8 cellular contexts compared by ENCODE assay signal in the genomic region with DNA sequence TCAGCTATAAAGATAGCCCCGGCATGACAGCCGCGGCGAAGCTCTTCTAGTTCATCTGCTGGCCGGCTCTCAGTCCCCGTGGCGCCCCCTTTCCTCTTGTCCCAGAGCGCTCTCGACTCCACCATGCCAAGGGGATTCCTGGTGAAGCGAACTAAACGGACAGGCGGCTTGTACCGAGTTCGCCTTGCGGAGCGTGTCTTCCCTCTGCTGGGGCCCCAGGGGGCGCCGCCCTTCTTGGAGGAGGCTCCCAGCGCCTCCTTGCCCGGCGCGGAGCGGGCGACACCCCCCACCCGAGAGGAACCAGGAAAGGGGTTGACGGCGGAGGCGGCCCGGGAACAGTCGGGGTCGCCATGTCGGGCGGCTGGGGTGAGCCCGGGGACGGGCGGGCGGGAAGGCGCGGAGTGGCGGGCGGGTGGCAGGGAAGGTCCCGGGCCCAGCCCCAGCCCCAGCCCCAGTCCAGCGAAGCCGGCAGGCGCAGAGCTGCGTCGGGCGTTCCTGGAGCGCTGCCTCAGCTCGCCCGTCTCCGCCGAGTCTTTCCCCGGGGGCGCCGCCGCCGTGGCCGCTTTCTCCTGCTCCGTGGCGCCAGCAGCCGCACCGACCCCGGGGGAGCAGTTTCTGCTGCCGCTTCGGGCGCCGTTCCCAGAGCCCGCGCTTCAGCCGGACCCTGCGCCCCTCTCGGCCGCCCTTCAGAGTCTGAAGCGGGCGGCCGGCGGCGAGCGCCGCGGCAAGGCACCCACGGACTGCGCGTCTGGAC. TPM values are rescaled to one million over a fixed set of nuclear protein-coding genes. Genes with fewer than 3 reads are reported as not detected.
DNase-seq lines count a peak whose midpoint lies in the region; ATAC-seq and TF ChIP-seq lines count a peak whose summit lies in the region.

A gene with protein sequence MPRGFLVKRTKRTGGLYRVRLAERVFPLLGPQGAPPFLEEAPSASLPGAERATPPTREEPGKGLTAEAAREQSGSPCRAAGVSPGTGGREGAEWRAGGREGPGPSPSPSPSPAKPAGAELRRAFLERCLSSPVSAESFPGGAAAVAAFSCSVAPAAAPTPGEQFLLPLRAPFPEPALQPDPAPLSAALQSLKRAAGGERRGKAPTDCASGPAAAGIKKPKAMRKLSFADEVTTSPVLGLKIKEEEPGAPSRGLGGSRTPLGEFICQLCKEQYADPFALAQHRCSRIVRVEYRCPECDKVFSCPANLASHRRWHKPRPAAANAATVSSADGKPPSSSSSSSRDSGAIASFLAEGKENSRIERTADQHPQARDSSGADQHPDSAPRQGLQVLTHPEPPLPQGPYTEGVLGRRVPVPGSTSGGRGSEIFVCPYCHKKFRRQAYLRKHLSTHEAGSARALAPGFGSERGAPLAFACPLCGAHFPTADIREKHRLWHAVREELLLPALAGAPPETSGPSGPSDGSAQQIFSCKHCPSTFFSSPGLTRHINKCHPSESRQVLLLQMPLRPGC (plus strand): TSS at position 35 of the 754 bp plus-strand sequence. CDS start 89 bp downstream, at position 124.

- H3K4me3 ChIP-seq in DOHH2 (ENCODE audit: low read length), result peak within 1 kb of the TSS; percentile 89
- peak within 1 kb of the TSS; percentile 60 for H3K4me3 ChIP-seq in MM.1S (ENCODE audit: low read length)
- peak within 1 kb of the TSS; percentile 47 for H3K4me3 ChIP-seq in right cardiac atrium (ENCODE audit: low read length)
- H3K4me3 ChIP-seq in skeletal muscle satellite cell (ENCODE audit: low read length), result peak within 1 kb of the TSS; percentile 82

- H3K79me2 ChIP-seq in DOHH2 (ENCODE audit: control insufficient read depth, low read length) (no peaks in the 10 kb centered on the region), MM.1S (ENCODE audit: low read length) (no peaks in the 10 kb centered on the region)

- H3K9me3 ChIP-seq in DOHH2 (ENCODE audit: control insufficient read depth, insufficient read depth, low read length), result no peaks in the 10 kb centered on the region
- H3K9me3 ChIP-seq in MM.1S (replicated peaks; ENCODE audit: insufficient read depth, low read length), result no peaks in the 10 kb centered on the region
- no peaks in the 10 kb centered on the region for H3K9me3 ChIP-seq in right cardiac atrium (ENCODE audit: control insufficient read depth, low read length)
- no peaks in the 10 kb centered on the region for H3K9me3 ChIP-seq in skeletal muscle satellite cell (replicated peaks; ENCODE audit: low read length)

- H3K27ac ChIP-seq in DOHH2 (ENCODE audit: low read depth, low read length), result no peak within 1 kb of the TSS
- no peak within 1 kb of the TSS for H3K27ac ChIP-seq in MM.1S (ENCODE audit: low read length)
- H3K27ac ChIP-seq in right cardiac atrium (ENCODE audit: low read length), result no peak within 1 kb of the TSS

- H3K4me2 ChIP-seq in DOHH2 (ENCODE audit: low read length), result peak within 1 kb of the TSS; percentile 94
- H3K4me2 ChIP-seq in MM.1S (ENCODE audit: low read depth, low read length), result peak within 1 kb of the TSS; percentile 81
- H3K4me2 ChIP-seq in skeletal muscle satellite cell (ENCODE audit: low read length), result peak within 1 kb of the TSS; percentile 100

- DNase-seq in MM.1S (no peak), right cardiac atrium (peak in 2 of 3 donors; percentile 10 to 54), UCSD-AML1 (lab: John Stamatoyannopoulos, UW; ENCODE audit: unreplicated experiment) (no peak)
- peak; percentile 31 for DNase-seq in activated naive CD4-positive, alpha-beta T cell treated with anti-CD3 and anti-CD28 coated beads, Interleukin-2, amount 50 U/mL, for 16 hours

- 2% methylated on average over 85 of the region's 85 CpGs for WGBS in right cardiac atrium

- H3K4me1 ChIP-seq in DOHH2 (ENCODE audit: control insufficient read depth, low read length) (peaks cover 12% of the 10 kb centered on the region), MM.1S (ENCODE audit: low read length) (no peaks in the 10 kb centered on the region), right cardiac atrium (ENCODE audit: control insufficient read depth, insufficient read depth, low read length) (peaks cover 4% of the 10 kb centered on the region), skeletal muscle satellite cell (ENCODE audit: control insufficient read depth, insufficient read depth, low read length) (peaks cover 27% of the 10 kb centered on the region)

- H3F3A ChIP-seq in DOHH2 (ENCODE audit: control insufficient read depth, insufficient read depth) (peaks cover 3% of the 10 kb centered on the region), MM.1S (ENCODE audit: insufficient read depth, low read length) (no peaks in the 10 kb centered on the region)

- H3K36me3 ChIP-seq in DOHH2 (ENCODE audit: control insufficient read depth, low read length) (no peaks in the 10 kb centered on the region), MM.1S (replicated peaks; ENCODE audit: insufficient read depth, low read length) (no peaks in the 10 kb centered on the region), skeletal muscle satellite cell (ENCODE audit: insufficient read depth, low read length) (no peaks in the 10 kb centered on the region)

- H3K9me2 ChIP-seq in DOHH2 (replicated peaks; ENCODE audit: control insufficient read depth, low read length) (no peaks in the 10 kb centered on the region), MM.1S (replicated peaks; ENCODE audit: insufficient read depth, low read length) (no peaks in the 10 kb centered on the region)

- intact Hi-C loops in right cardiac atrium (cut with DNase I), result no loop called here

- H3K9ac ChIP-seq in MM.1S (ENCODE audit: low read length), result no peak within 1 kb of the TSS
- no peak within 1 kb of the TSS for H3K9ac ChIP-seq in skeletal muscle satellite cell (ENCODE audit: low read depth, low read length)

- peaks cover 51% of the 10 kb centered on the region for H3K27me3 ChIP-seq in DOHH2 (ENCODE audit: control insufficient read depth, low read length)
- no peaks in the 10 kb centered on the region; the same call in 1 of the 2 replicates for H3K27me3 ChIP-seq in MM.1S (replicated peaks; ENCODE audit: insufficient read depth, low read length)
- peaks cover 2% of the 10 kb centered on the region for H3K27me3 ChIP-seq in right cardiac atrium (ENCODE audit: control insufficient read depth, insufficient read depth)
- H3K27me3 ChIP-seq in skeletal muscle satellite cell (ENCODE audit: control insufficient read depth, insufficient read depth, low read length), result peaks cover 68% of the 10 kb centered on the region

- H4K20me1 ChIP-seq in DOHH2 (ENCODE audit: control insufficient read depth, insufficient read depth, low read depth, low read length), result no peaks in the 10 kb centered on the region
- H4K20me1 ChIP-seq in MM.1S (ENCODE audit: insufficient read depth, low read length), result no peaks in the 10 kb centered on the region

- peak within 1 kb of the TSS; percentile 38; the same call in 1 of the 2 replicates for H2AFZ ChIP-seq in MM.1S (ENCODE audit: low read length)

- TF ChIP-seq CTCF in DOHH2 (IDR thresholded peaks at IDR 0.05; ENCODE audit: low read depth, low read length, poor library complexity, severe bottlenecking) (peak; percentile 35), MM.1S (IDR thresholded peaks at IDR 0.05; ENCODE audit: low read length) (no peak)

- peak; percentile 10 for ATAC-seq in GM21390 (IDR thresholded peaks at IDR 0.05; ENCODE audit: unreplicated experiment)
- peak; percentile 23 to 33 for ATAC-seq in right cardiac atrium
- no peak for ATAC-seq in GM21423 (IDR thresholded peaks at IDR 0.05; ENCODE audit: unreplicated experiment)

RNA-seq across cellular contexts. Expression of the gene that starts here (rescaled TPM):
- total RNA-seq in right cardiac atrium, result not detected
- not detected for polyA plus RNA-seq in right cardiac atrium
- not detected in 2 replicates for total RNA-seq in skeletal muscle satellite cell (2012; rRNA removed)

Comparison
In these comparisons a context has a peak if more than half of its experiments do, and no peak if none do; other contexts are left out.
1. Peak in DNase-seq, ATAC-seq and H3K4me3 ChIP-seq in right cardiac atrium; RNA of the gene not detected or under 1 TPM.